In the genomic region with DNA sequence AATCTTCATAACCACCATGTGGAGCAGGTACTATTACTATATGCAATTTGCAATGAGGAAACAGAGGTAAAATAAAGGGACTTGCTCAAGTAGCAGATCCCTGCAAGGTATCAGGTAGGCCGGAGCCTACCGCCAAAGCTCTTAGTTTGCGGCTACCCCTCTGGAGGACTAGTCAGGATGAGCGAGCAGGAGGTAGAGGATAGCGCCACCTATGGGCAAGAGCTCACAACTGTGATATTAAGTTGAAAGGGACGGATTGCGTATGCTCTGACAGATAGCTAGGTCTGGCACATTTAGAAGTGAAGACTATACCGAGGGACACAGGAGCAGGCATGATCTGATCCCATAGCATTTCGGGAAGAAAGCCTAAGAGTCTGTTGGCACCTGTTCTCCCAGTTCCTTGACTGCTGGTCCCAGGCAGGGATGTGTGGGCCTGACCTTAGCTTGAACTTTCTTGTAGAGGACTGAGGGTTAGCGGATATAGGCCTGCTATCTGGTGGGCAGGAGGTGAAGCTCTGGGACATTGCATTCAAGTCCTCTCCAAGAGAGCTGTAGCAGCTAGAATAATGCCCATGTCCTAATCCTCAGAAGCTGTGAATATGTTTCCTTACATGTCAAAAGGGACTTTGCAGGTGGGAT, we compare ENCODE assay signal across 8 cellular contexts. TPM values are rescaled to one million over a fixed set of nuclear protein-coding genes. Genes with fewer than 3 reads are reported as not detected.
DNase-seq lines count a peak whose midpoint lies in the region; ATAC-seq and TF ChIP-seq lines count a peak whose summit lies in the region.

No MANE protein-coding gene starts in this region.

- peak; percentile 14 for DNase-seq in AG08396 (ENCODE audit: low spot score)
- peak; percentile 29 for DNase-seq in SK-N-DZ (ENCODE audit: low spot score)
- DNase-seq in fibroblast of gingiva (ENCODE audit: low read depth) = peak; percentile 26
- peak; percentile 60 for DNase-seq in stimulated activated CD8-positive, alpha-beta memory T cell treated with anti-CD3 and anti-CD28 coated beads, Interleukin-4, amount 100 ng/mL, for 48 hours
- DNase-seq in central memory CD4-positive, alpha-beta T cell = no peak
- no peak for DNase-seq in NCI-H1930 (lab: John Stamatoyannopoulos, UW)

- TF ChIP-seq CTCF in GM12874 (IDR thresholded peaks at IDR 0.05; ENCODE audit: insufficient read depth, low read depth, low read length) = peak; percentile 61

- peak; percentile 85 for ATAC-seq in HG03354 (IDR thresholded peaks at IDR 0.05; ENCODE audit: poor library complexity, severe bottlenecking, unreplicated experiment)

RNA-seq across cellular contexts. Expression of gene SLC17A8, which starts 48.0 kb away (rescaled TPM):
- 11.0 and 15.5 TPM in 2 replicates for polyA plus RNA-seq in SK-N-DZ (2014; cell fraction: cytosol; rRNA removed)
- polyA plus RNA-seq in SK-N-DZ (2014; cell fraction: nucleus; rRNA removed) = 8.6 and 10.0 TPM in 2 replicates

Comparison
In these comparisons a context has a peak if more than half of its experiments do, and no peak if none do; other contexts are left out.
1. DNase-seq: peak in AG08396 (single experiment), SK-N-DZ (single experiment), fibroblast of gingiva (single experiment) and stimulated activated CD8-positive, alpha-beta memory T cell treated with anti-CD3 and anti-CD28 coated beads, Interleukin-4, amount 100 ng/mL, for 48 hours (single experiment); none in central memory CD4-positive, alpha-beta T cell (single experiment) and NCI-H1930 (0 of 2).